Comparison of ENCODE assay signal across 8 cellular contexts in the genomic region with DNA sequence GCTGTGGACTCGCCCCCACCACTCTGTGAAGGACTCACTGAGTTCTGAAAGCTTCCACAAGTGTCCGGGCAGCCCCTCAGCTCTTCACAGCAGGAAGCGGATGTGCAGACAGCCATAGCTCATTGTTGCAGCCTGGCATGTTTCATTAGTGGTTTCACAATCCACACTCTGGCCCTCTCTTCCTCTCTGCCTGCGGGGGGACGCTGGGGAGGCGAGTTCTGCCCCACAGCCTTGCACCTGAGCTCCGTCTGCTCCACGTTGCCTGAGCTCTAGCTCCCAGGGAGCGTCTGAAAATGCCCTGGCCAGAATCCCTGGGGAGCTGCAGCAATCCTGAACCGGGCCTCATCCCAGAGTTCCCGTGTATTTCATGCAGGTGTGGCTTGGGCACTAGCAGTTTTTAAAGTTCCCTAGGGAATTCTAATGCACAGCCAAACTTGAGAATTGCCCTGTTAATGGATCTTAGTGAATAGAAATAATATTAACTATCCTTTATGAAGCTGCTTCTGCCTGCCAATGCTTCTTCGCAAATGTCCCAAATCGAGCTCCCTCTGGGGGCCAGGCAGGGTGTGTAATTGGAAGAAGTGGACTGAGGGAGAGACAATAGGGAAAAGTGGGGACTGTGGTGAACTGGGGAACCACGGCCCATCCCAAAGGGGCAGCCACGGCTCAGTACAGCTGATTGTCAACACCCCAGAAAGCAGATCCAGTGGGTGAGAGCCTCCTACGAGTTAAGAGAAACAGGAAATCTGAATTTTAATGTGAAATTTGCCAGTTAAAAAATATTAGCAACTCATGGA. TPM values are rescaled to one million over a fixed set of nuclear protein-coding genes. Genes with fewer than 3 reads are reported as not detected.
DNase-seq lines count a peak whose midpoint lies in the region; ATAC-seq and TF ChIP-seq lines count a peak whose summit lies in the region.

No MANE protein-coding gene starts in this region.

- no peaks in the 10 kb centered on the region for H3K36me3 ChIP-seq in GM23338 (ENCODE audit: insufficient read depth)

- no peak overlapping the region for H3K4me2 ChIP-seq in GM23338

- H3K9me2 ChIP-seq in GM23338 (ENCODE audit: insufficient read depth) = no peaks in the 10 kb centered on the region

- no peaks in the 10 kb centered on the region for H3K36me3 Mint-ChIP-seq in activated T-cell treated with anti-CD3 and anti-CD28 coated beads, Interleukin-2, amount 50 U/mL, for 24 hours (ENCODE audit: low read depth)
- no peaks in the 10 kb centered on the region for H3K36me3 Mint-ChIP-seq in GM23338 (ENCODE audit: low read depth)
- H3K36me3 Mint-ChIP-seq in dendritic cell treated with granulocyte-macrophage colony-stimulating factor and Interleukin-4, amounts not matched to agents 40 ng/mL and 50 ng/mL, for 4 days (ENCODE audit: low read depth) = no peaks in the 10 kb centered on the region
- H3K36me3 Mint-ChIP-seq in activated T-helper 2 cell treated with anti-CD3 and anti-CD28 coated beads, Interferon-gamma antibody, Interleukin-2, Interleukin-4, amounts not matched to agents 10 μg/mL and 5 μg/mL and 100 μg/mL, durations not matched to agents 14 hours and 24 hours and 36 hours (ENCODE audit: low read depth) = no peaks in the 10 kb centered on the region

- H3K27me3 ChIP-seq in GM23338 (ENCODE audit: insufficient read depth) = no peaks in the 10 kb centered on the region

- no peaks in the 10 kb centered on the region for H3K9me3 Mint-ChIP-seq in activated T-cell treated with anti-CD3 and anti-CD28 coated beads, Interleukin-2, amount 50 U/mL, for 24 hours
- no peaks in the 10 kb centered on the region; the same call in 2 of the 3 replicates for H3K9me3 Mint-ChIP-seq in GM23338
- H3K9me3 Mint-ChIP-seq in dendritic cell treated with granulocyte-macrophage colony-stimulating factor and Interleukin-4, amounts not matched to agents 40 ng/mL and 50 ng/mL, for 4 days = no peaks in the 10 kb centered on the region
- no peaks in the 10 kb centered on the region for H3K9me3 Mint-ChIP-seq in activated T-helper 2 cell treated with anti-CD3 and anti-CD28 coated beads, Interferon-gamma antibody, Interleukin-2, Interleukin-4, amounts not matched to agents 10 μg/mL and 5 μg/mL and 100 μg/mL, durations not matched to agents 14 hours and 24 hours and 36 hours

- H3K27ac Mint-ChIP-seq in activated T-cell treated with anti-CD3 and anti-CD28 coated beads, Interleukin-2, amount 50 U/mL, for 24 hours = peak overlapping the region; percentile 59
- H3K27ac Mint-ChIP-seq in GM23338 = no peak overlapping the region
- peak overlapping the region; percentile 60 for H3K27ac Mint-ChIP-seq in dendritic cell treated with granulocyte-macrophage colony-stimulating factor and Interleukin-4, amounts not matched to agents 40 ng/mL and 50 ng/mL, for 4 days
- no peak overlapping the region for H3K27ac Mint-ChIP-seq in activated T-helper 2 cell treated with anti-CD3 and anti-CD28 coated beads, Interferon-gamma antibody, Interleukin-2, Interleukin-4, amounts not matched to agents 10 μg/mL and 5 μg/mL and 100 μg/mL, durations not matched to agents 14 hours and 24 hours and 36 hours

- peaks cover 15% of the 10 kb centered on the region for H3K4me1 ChIP-seq in GM23338 (ENCODE audit: insufficient read depth)

- DNase-seq in activated T-cell treated with anti-CD3 and anti-CD28 coated beads, Interleukin-2, amount 50 U/mL, for 24 hours = no peak
- DNase-seq in activated T-cell treated with anti-CD3 and anti-CD28 coated beads for 4 hours = no peak
- peak; percentile 36 for DNase-seq in GM23338 (ENCODE audit: low spot score)
- peak; percentile 89 for DNase-seq in NCI-H2107 treated with DMSO at 0.1 percent for 48 hours (lab: John Stamatoyannopoulos, UW; ENCODE audit: unreplicated experiment)
- DNase-seq in posterior vena cava (ENCODE audit: low spot score) = peak; percentile 79
- DNase-seq in amniotic stem cell (lab: John Stamatoyannopoulos, UW) = no peak
- no peak for DNase-seq in activated T-helper 2 cell treated with anti-CD3 and anti-CD28 coated beads, Interferon-gamma antibody, Interleukin-2, Interleukin-4, amounts not matched to agents 10 μg/mL and 5 μg/mL and 100 μg/mL, durations not matched to agents 14 hours and 24 hours and 36 hours (ENCODE audit: low spot score)

- TF ChIP-seq CTCF in GM23338 (conservative IDR thresholded peaks at IDR 0.05; ENCODE audit: low read depth in 2 of 2) = peak; percentile 5 to 19; a peak in 2 of 4 replicates

- intact Hi-C loops in dendritic cell treated with granulocyte-macrophage colony-stimulating factor and Interleukin-4, amounts not matched to agents 40 ng/mL and 50 ng/mL, for 4 days (cut with micrococcal nuclease) = no loop called here
- intact Hi-C loops in posterior vena cava (cut with DNase I) = loop anchor here in 1 of 2 donors (10.0 kb wide), 1 partner anchor 69 kb away; no protein-coding TSS in a partner anchor
- intact Hi-C loops in activated T-helper 2 cell treated with anti-CD3 and anti-CD28 coated beads, Interferon-gamma antibody, Interleukin-2, Interleukin-4, amounts not matched to agents 10 μg/mL and 5 μg/mL and 100 μg/mL, durations not matched to agents 14 hours and 24 hours and 36 hours (cut with micrococcal nuclease) = no loop called here

- H4K20me1 ChIP-seq in GM23338 (replicated peaks; ENCODE audit: insufficient read depth) = no peaks in the 10 kb centered on the region

- ATAC-seq in GM23338 = peak; percentile 14; the same call in 2 of the 3 replicates

- peak overlapping the region; percentile 90 for H2AFZ ChIP-seq in GM23338

- H3K4me3 ChIP-seq in GM23338 = no peak overlapping the region

- H3K79me2 ChIP-seq in GM23338 (replicated peaks; ENCODE audit: insufficient read depth) = no peaks in the 10 kb centered on the region

- H3K27ac ChIP-seq in GM23338 (ENCODE audit: low read depth) = no peak overlapping the region

- H3K27me3 Mint-ChIP-seq in activated T-cell treated with anti-CD3 and anti-CD28 coated beads, Interleukin-2, amount 50 U/mL, for 24 hours = no peaks in the 10 kb centered on the region
- peaks cover 14% of the 10 kb centered on the region for H3K27me3 Mint-ChIP-seq in GM23338 (ENCODE audit: insufficient read depth, low read depth, poor library complexity)
- H3K27me3 Mint-ChIP-seq in dendritic cell treated with granulocyte-macrophage colony-stimulating factor and Interleukin-4, amounts not matched to agents 40 ng/mL and 50 ng/mL, for 4 days = peaks cover 19% of the 10 kb centered on the region
- H3K27me3 Mint-ChIP-seq in activated T-helper 2 cell treated with anti-CD3 and anti-CD28 coated beads, Interferon-gamma antibody, Interleukin-2, Interleukin-4, amounts not matched to agents 10 μg/mL and 5 μg/mL and 100 μg/mL, durations not matched to agents 14 hours and 24 hours and 36 hours (ENCODE audit: low read depth) = peaks cover 10% of the 10 kb centered on the region

- no peaks in the 10 kb centered on the region for H3F3A ChIP-seq in GM23338 (replicated peaks; ENCODE audit: low read depth)

- no peak overlapping the region for H3K4me3 Mint-ChIP-seq in activated T-cell treated with anti-CD3 and anti-CD28 coated beads, Interleukin-2, amount 50 U/mL, for 24 hours
- H3K4me3 Mint-ChIP-seq in GM23338 = no peak overlapping the region; the same call in 2 of the 3 replicates
- no peak overlapping the region for H3K4me3 Mint-ChIP-seq in dendritic cell treated with granulocyte-macrophage colony-stimulating factor and Interleukin-4, amounts not matched to agents 40 ng/mL and 50 ng/mL, for 4 days
- H3K4me3 Mint-ChIP-seq in activated T-helper 2 cell treated with anti-CD3 and anti-CD28 coated beads, Interferon-gamma antibody, Interleukin-2, Interleukin-4, amounts not matched to agents 10 μg/mL and 5 μg/mL and 100 μg/mL, durations not matched to agents 14 hours and 24 hours and 36 hours (ENCODE audit: low read depth) = no peak overlapping the region

- H3K4me1 Mint-ChIP-seq in activated T-cell treated with anti-CD3 and anti-CD28 coated beads, Interleukin-2, amount 50 U/mL, for 24 hours (ENCODE audit: low read depth) = peaks cover 23% of the 10 kb centered on the region
- H3K4me1 Mint-ChIP-seq in GM23338 = peaks cover 43% of the 10 kb centered on the region
- peaks cover 57% of the 10 kb centered on the region for H3K4me1 Mint-ChIP-seq in dendritic cell treated with granulocyte-macrophage colony-stimulating factor and Interleukin-4, amounts not matched to agents 40 ng/mL and 50 ng/mL, for 4 days (ENCODE audit: low read depth)
- H3K4me1 Mint-ChIP-seq in activated T-helper 2 cell treated with anti-CD3 and anti-CD28 coated beads, Interferon-gamma antibody, Interleukin-2, Interleukin-4, amounts not matched to agents 10 μg/mL and 5 μg/mL and 100 μg/mL, durations not matched to agents 14 hours and 24 hours and 36 hours (ENCODE audit: low read depth) = peaks cover 7% of the 10 kb centered on the region

TF ChIP-seq in GM23338, 12 proteins besides CTCF, POLR2A, EP300 and RAD21:
- TF ChIP-seq STAT1 (IDR thresholded peaks at IDR 0.05; ENCODE audit: unreplicated experiment) = no peak
- peak; percentile 85 for TF ChIP-seq JUNB (IDR thresholded peaks at IDR 0.05; ENCODE audit: unreplicated experiment)

RNA-seq across cellular contexts. Expression of a gene that starts 51.5 kb away (rescaled TPM):
- 1.4 and 2.1 TPM in 2 replicates for total RNA-seq in GM23338 (2014; rRNA removed; shearing (Covaris generic))
- 0.55 and 0.80 TPM in 2 replicates for polyA plus RNA-seq in GM23338 (2016; fragmentation: Nextera tagmentation; extraction: Ambion mirVana)
- total RNA-seq in posterior vena cava = not detected
- total RNA-seq in activated T-helper 2 cell treated with anti-CD3 and anti-CD28 coated beads, Interferon-gamma antibody, Interleukin-2, Interleukin-4, amounts not matched to agents 10 μg/mL and 5 μg/mL and 100 μg/mL, durations not matched to agents 14 hours and 24 hours and 36 hours = not detected in 2 replicates

Comparison
In these comparisons a context has a peak if more than half of its experiments do, and no peak if none do; other contexts are left out.
1. DNase-seq: peak in GM23338 (single experiment), NCI-H2107 treated with DMSO at 0.1 percent for 48 hours (single experiment) and posterior vena cava (single experiment); none in activated T-cell treated with anti-CD3 and anti-CD28 coated beads, Interleukin-2, amount 50 U/mL, for 24 hours (single experiment), activated T-cell treated with anti-CD3 and anti-CD28 coated beads for 4 hours (single experiment), amniotic stem cell (single experiment) and activated T-helper 2 cell treated with anti-CD3 and anti-CD28 coated beads, Interferon-gamma antibody, Interleukin-2, Interleukin-4, amounts not matched to agents 10 μg/mL and 5 μg/mL and 100 μg/mL, durations not matched to agents 14 hours and 24 hours and 36 hours (single experiment).
2. H3K27ac Mint-ChIP-seq: peak in activated T-cell treated with anti-CD3 and anti-CD28 coated beads, Interleukin-2, amount 50 U/mL, for 24 hours (single experiment) and dendritic cell treated with granulocyte-macrophage colony-stimulating factor and Interleukin-4, amounts not matched to agents 40 ng/mL and 50 ng/mL, for 4 days (single experiment); none in GM23338 (single experiment) and activated T-helper 2 cell treated with anti-CD3 and anti-CD28 coated beads, Interferon-gamma antibody, Interleukin-2, Interleukin-4, amounts not matched to agents 10 μg/mL and 5 μg/mL and 100 μg/mL, durations not matched to agents 14 hours and 24 hours and 36 hours (single experiment).